Comparison of ENCODE assay signal across 1 cellular context in the genomic region with DNA sequence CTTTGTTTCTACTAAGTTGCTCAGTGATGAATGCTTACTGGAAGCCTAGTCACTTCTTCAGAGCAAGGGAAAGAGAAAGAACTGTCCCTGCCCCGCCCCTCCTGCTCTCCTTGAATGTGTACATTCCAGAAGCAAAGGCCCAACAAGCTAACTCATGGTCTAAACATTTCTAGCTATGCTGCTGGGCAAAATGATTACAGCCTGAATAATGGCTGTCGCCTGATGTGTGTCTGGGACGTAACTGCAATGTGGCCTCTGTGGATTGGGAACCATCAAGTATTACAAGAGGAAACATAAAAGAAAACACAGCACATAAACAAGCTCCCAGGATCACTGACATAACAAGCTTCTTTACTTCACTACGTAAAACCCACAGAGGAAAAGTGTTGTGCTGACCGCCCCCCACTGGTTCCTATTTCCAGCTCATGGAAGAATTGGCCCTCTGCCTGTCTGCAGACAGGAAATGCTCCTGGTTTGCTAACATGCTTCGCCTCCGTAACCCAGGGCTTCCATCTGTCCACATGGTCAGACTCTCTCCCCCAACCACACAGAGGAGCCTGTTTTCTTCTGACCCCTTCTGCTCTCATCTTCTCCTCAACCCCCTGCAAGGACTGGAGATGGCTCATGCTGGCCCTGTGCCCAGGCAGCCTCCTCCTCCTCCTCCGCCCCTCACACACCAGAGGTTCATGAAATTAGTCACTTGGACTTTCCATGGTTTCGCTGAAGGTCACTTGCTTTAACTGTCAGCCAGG.
TF ChIP-seq lines count a peak whose summit lies in the region.

No MANE protein-coding gene starts in this region.

TF ChIP-seq in K562, 482 proteins besides CTCF, POLR2A, EP300 and RAD21 (continued from another document and continues in another):
- TF ChIP-seq, protein P1, sequence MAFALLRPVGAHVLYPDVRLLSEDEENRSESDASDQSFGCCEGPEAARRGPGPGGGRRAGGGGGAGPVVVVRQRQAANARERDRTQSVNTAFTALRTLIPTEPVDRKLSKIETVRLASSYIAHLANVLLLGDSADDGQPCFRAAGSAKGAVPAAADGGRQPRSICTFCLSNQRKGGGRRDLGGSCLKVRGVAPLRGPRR (CRISPR knock-in tag; IDR thresholded peaks at IDR 0.05): no peak
- TF ChIP-seq HOXB6 (CRISPR knock-in tag; IDR thresholded peaks at IDR 0.05; ENCODE audit: borderline replicate concordance): no peak
- TF ChIP-seq BRD4 (IDR thresholded peaks at IDR 0.05): no peak
- TF ChIP-seq SMAD4 (CRISPR knock-in tag; conservative IDR thresholded peaks at IDR 0.05): peak; percentile 73
- no peak for TF ChIP-seq ZNF79 (CRISPR knock-in tag; IDR thresholded peaks at IDR 0.05; ENCODE audit: low read depth)
- no peak for TF ChIP-seq MEIS2 (IDR thresholded peaks at IDR 0.05; ENCODE audit: partially characterized antibody)
- TF ChIP-seq NFRKB (IDR thresholded peaks at IDR 0.05; ENCODE audit: low read depth): 0 out of 2 replicates have a peak, but pooled peaks have one; percentile 58
- TF ChIP-seq NCOA4 (IDR thresholded peaks at IDR 0.05; ENCODE audit: partially characterized antibody): no peak
- TF ChIP-seq TAL1 (IDR thresholded peaks at IDR 0.05): no peak; the same call in 1 of the 2 replicates
- peak; percentile 21 for TF ChIP-seq BRD9 (IDR thresholded peaks at IDR 0.05; ENCODE audit: low read depth, partially characterized antibody)
- TF ChIP-seq, protein P2, sequence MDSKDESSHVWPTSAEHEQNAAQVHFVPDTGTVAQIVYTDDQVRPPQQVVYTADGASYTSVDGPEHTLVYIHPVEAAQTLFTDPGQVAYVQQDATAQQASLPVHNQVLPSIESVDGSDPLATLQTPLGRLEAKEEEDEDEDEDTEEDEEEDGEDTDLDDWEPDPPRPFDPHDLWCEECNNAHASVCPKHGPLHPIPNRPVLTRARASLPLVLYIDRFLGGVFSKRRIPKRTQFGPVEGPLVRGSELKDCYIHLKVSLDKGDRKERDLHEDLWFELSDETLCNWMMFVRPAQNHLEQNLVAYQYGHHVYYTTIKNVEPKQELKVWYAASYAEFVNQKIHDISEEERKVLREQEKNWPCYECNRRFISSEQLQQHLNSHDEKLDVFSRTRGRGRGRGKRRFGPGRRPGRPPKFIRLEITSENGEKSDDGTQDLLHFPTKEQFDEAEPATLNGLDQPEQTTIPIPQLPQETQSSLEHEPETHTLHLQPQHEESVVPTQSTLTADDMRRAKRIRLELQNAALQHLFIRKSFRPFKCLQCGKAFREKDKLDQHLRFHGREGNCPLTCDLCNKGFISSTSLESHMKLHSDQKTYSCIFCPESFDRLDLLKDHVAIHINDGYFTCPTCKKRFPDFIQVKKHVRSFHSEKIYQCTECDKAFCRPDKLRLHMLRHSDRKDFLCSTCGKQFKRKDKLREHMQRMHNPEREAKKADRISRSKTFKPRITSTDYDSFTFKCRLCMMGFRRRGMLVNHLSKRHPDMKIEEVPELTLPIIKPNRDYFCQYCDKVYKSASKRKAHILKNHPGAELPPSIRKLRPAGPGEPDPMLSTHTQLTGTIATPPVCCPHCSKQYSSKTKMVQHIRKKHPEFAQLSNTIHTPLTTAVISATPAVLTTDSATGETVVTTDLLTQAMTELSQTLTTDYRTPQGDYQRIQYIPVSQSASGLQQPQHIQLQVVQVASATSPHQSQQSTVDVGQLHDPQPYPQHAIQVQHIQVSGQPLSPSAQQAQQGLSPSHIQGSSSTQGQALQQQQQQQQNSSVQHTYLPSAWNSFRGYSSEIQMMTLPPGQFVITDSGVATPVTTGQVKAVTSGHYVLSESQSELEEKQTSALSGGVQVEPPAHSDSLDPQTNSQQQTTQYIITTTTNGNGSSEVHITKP (IDR thresholded peaks at IDR 0.05; ENCODE audit: partially characterized antibody): peak; percentile 81
- 0 out of 2 replicates have a peak, but pooled peaks have one; percentile 24 for TF ChIP-seq SOX6 (IDR thresholded peaks at IDR 0.05)
- TF ChIP-seq ILK (tag; IDR thresholded peaks at IDR 0.05; ENCODE audit: borderline replicate concordance, low read depth): no peak
- no peak for TF ChIP-seq POLR2H (tag; IDR thresholded peaks at IDR 0.05; ENCODE audit: low read depth)
- TF ChIP-seq MTF1 (CRISPR knock-in tag; IDR thresholded peaks at IDR 0.05; ENCODE audit: borderline replicate concordance): no peak
- no peak for TF ChIP-seq CBFB (CRISPR knock-in tag; IDR thresholded peaks at IDR 0.05)
- peak; percentile 42; the same call in 1 of the 2 replicates for TF ChIP-seq ESRRA (IDR thresholded peaks at IDR 0.05; ENCODE audit: borderline replicate concordance, low read depth)
- TF ChIP-seq, protein P3, sequence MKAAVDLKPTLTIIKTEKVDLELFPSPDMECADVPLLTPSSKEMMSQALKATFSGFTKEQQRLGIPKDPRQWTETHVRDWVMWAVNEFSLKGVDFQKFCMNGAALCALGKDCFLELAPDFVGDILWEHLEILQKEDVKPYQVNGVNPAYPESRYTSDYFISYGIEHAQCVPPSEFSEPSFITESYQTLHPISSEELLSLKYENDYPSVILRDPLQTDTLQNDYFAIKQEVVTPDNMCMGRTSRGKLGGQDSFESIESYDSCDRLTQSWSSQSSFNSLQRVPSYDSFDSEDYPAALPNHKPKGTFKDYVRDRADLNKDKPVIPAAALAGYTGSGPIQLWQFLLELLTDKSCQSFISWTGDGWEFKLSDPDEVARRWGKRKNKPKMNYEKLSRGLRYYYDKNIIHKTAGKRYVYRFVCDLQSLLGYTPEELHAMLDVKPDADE (conservative IDR thresholded peaks at IDR 0.05; ENCODE audit: control insufficient read depth, low read depth, low read length): peak; percentile 52; the same call in 1 of the 2 replicates
- TF ChIP-seq FOXK2 (conservative IDR thresholded peaks at IDR 0.05 in 1 of 2, IDR thresholded peaks at IDR 0.05 in 1 of 2; ENCODE audit: low read depth in 2 of 2): peak; percentile 85 to 86
- TF ChIP-seq TGIF2 (CRISPR knock-in tag; IDR thresholded peaks at IDR 0.05): no peak
- TF ChIP-seq, protein P4, sequence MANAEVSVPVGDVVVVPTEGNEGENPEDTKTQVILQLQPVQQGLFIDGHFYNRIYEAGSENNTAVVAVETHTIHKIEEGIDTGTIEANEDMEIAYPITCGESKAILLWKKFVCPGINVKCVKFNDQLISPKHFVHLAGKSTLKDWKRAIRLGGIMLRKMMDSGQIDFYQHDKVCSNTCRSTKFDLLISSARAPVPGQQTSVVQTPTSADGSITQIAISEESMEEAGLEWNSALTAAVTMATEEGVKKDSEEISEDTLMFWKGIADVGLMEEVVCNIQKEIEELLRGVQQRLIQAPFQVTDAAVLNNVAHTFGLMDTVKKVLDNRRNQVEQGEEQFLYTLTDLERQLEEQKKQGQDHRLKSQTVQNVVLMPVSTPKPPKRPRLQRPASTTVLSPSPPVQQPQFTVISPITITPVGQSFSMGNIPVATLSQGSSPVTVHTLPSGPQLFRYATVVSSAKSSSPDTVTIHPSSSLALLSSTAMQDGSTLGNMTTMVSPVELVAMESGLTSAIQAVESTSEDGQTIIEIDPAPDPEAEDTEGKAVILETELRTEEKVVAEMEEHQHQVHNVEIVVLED (CRISPR knock-in tag; IDR thresholded peaks at IDR 0.05): no peak
- TF ChIP-seq, protein P5, sequence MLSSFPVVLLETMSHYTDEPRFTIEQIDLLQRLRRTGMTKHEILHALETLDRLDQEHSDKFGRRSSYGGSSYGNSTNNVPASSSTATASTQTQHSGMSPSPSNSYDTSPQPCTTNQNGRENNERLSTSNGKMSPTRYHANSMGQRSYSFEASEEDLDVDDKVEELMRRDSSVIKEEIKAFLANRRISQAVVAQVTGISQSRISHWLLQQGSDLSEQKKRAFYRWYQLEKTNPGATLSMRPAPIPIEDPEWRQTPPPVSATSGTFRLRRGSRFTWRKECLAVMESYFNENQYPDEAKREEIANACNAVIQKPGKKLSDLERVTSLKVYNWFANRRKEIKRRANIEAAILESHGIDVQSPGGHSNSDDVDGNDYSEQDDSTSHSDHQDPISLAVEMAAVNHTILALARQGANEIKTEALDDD (IDR thresholded peaks at IDR 0.05): peak; percentile 89; the same call in 1 of the 2 replicates
- peak; percentile 28 for TF ChIP-seq CBFA2T3 (IDR thresholded peaks at IDR 0.05)
- no peak for TF ChIP-seq KAT2B (IDR thresholded peaks at IDR 0.05; ENCODE audit: low read depth, low read length)
- 0 out of 2 replicates have a peak, but pooled peaks have one; percentile 45 for TF ChIP-seq HDGF (IDR thresholded peaks at IDR 0.05)
- no peak for TF ChIP-seq ZNF785 (CRISPR knock-in tag; IDR thresholded peaks at IDR 0.05)
- no peak for TF ChIP-seq HLTF (IDR thresholded peaks at IDR 0.05)
- TF ChIP-seq PPARD (CRISPR knock-in tag; IDR thresholded peaks at IDR 0.05): no peak
- TF ChIP-seq ZNF444 (CRISPR knock-in tag; IDR thresholded peaks at IDR 0.05): no peak
- TF ChIP-seq TARDBP (IDR thresholded peaks at IDR 0.05): no peak
- 0 out of 2 replicates have a peak, but pooled peaks have one; percentile 44 for TF ChIP-seq ZBTB7A (IDR thresholded peaks at IDR 0.05; ENCODE audit: borderline replicate concordance, control insufficient read depth, low read depth, low read length)
- TF ChIP-seq CBX2 (IDR thresholded peaks at IDR 0.05; ENCODE audit: insufficient read depth, low read length, poor library complexity, severe bottlenecking): no peak
- TF ChIP-seq TAF9B (IDR thresholded peaks at IDR 0.05; ENCODE audit: partially characterized antibody): no peak
- peak; percentile 16; the same call in 1 of the 2 replicates for TF ChIP-seq PHF8 (IDR thresholded peaks at IDR 0.05; ENCODE audit: borderline replicate concordance, low read length)
- TF ChIP-seq ZFX (CRISPR knock-in tag; IDR thresholded peaks at IDR 0.05): no peak
- TF ChIP-seq LCOR (CRISPR knock-in tag; IDR thresholded peaks at IDR 0.05): no peak
- TF ChIP-seq CAMTA2 (CRISPR knock-in tag; conservative IDR thresholded peaks at IDR 0.05): no peak
- TF ChIP-seq TRIM24 (IDR thresholded peaks at IDR 0.05): 0 out of 4 replicates have a peak, but pooled peaks of 1 of the 2 experiments have one; percentile 7
- no peak for TF ChIP-seq RBM34 (IDR thresholded peaks at IDR 0.05; ENCODE audit: borderline replicate concordance, insufficient read depth, low read length)
- peak in 1 of 2 experiments; percentile 53; a peak in 1 of 4 replicates for TF ChIP-seq HDAC1 (IDR thresholded peaks at IDR 0.05)
- TF ChIP-seq ARNT (IDR thresholded peaks at IDR 0.05): no peak; a peak in 1 of 4 replicates
- TF ChIP-seq, protein P6, sequence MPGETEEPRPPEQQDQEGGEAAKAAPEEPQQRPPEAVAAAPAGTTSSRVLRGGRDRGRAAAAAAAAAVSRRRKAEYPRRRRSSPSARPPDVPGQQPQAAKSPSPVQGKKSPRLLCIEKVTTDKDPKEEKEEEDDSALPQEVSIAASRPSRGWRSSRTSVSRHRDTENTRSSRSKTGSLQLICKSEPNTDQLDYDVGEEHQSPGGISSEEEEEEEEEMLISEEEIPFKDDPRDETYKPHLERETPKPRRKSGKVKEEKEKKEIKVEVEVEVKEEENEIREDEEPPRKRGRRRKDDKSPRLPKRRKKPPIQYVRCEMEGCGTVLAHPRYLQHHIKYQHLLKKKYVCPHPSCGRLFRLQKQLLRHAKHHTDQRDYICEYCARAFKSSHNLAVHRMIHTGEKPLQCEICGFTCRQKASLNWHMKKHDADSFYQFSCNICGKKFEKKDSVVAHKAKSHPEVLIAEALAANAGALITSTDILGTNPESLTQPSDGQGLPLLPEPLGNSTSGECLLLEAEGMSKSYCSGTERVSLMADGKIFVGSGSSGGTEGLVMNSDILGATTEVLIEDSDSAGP (CRISPR knock-in tag; IDR thresholded peaks at IDR 0.05): no peak
- 0 out of 2 replicates have a peak, but pooled peaks have one; percentile 15 for TF ChIP-seq SPI1 (IDR thresholded peaks at IDR 0.05; ENCODE audit: borderline replicate concordance, low read depth, low read length)
- TF ChIP-seq GATAD2B (IDR thresholded peaks at IDR 0.05; ENCODE audit: borderline replicate concordance): no peak
- TF ChIP-seq ZBTB8A (IDR thresholded peaks at IDR 0.05; ENCODE audit: partially characterized antibody): no peak
- TF ChIP-seq NCOA1 (IDR thresholded peaks at IDR 0.05; ENCODE audit: low read depth): no peak
- TF ChIP-seq, protein P7, sequence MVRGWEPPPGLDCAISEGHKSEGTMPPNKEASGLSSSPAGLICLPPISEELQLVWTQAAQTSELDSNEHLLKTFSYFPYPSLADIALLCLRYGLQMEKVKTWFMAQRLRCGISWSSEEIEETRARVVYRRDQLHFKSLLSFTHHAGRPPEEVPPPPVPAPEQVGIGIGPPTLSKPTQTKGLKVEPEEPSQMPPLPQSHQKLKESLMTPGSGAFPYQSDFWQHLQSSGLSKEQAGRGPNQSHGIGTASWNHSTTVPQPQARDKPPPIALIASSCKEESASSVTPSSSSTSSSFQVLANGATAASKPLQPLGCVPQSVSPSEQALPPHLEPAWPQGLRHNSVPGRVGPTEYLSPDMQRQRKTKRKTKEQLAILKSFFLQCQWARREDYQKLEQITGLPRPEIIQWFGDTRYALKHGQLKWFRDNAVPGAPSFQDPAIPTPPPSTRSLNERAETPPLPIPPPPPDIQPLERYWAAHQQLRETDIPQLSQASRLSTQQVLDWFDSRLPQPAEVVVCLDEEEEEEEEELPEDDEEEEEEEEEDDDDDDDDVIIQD (CRISPR knock-in tag; IDR thresholded peaks at IDR 0.05): no peak
- no peak for TF ChIP-seq ZNF445 (CRISPR knock-in tag; IDR thresholded peaks at IDR 0.05; ENCODE audit: low read depth)
- TF ChIP-seq ZBED1 (IDR thresholded peaks at IDR 0.05): 0 out of 2 replicates have a peak, but pooled peaks have one; percentile 41
- no peak for TF ChIP-seq MCM3 (IDR thresholded peaks at IDR 0.05)
- no peak for TF ChIP-seq HNRNPL (IDR thresholded peaks at IDR 0.05; ENCODE audit: low read depth, low read length)
- TF ChIP-seq, protein P8, sequence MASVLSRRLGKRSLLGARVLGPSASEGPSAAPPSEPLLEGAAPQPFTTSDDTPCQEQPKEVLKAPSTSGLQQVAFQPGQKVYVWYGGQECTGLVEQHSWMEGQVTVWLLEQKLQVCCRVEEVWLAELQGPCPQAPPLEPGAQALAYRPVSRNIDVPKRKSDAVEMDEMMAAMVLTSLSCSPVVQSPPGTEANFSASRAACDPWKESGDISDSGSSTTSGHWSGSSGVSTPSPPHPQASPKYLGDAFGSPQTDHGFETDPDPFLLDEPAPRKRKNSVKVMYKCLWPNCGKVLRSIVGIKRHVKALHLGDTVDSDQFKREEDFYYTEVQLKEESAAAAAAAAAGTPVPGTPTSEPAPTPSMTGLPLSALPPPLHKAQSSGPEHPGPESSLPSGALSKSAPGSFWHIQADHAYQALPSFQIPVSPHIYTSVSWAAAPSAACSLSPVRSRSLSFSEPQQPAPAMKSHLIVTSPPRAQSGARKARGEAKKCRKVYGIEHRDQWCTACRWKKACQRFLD (CRISPR knock-in tag; IDR thresholded peaks at IDR 0.05): 0 out of 2 replicates have a peak, but pooled peaks have one; percentile 19
- TF ChIP-seq, protein P9, sequence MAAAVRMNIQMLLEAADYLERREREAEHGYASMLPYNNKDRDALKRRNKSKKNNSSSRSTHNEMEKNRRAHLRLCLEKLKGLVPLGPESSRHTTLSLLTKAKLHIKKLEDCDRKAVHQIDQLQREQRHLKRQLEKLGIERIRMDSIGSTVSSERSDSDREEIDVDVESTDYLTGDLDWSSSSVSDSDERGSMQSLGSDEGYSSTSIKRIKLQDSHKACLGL (CRISPR knock-in tag; IDR thresholded peaks at IDR 0.05; ENCODE audit: borderline replicate concordance, poor library complexity, severe bottlenecking): no peak
- no peak for TF ChIP-seq PRPF4 (IDR thresholded peaks at IDR 0.05; ENCODE audit: insufficient read depth, low read depth, low read length, poor library complexity, severe bottlenecking)
- no peak for TF ChIP-seq ZNF143 (CRISPR knock-in tag; IDR thresholded peaks at IDR 0.05)
- TF ChIP-seq FOXJ2 (tag; IDR thresholded peaks at IDR 0.05): no peak
- TF ChIP-seq CBX5 (IDR thresholded peaks at IDR 0.05; ENCODE audit: borderline replicate concordance, low read depth): no peak
